In the genomic region with DNA sequence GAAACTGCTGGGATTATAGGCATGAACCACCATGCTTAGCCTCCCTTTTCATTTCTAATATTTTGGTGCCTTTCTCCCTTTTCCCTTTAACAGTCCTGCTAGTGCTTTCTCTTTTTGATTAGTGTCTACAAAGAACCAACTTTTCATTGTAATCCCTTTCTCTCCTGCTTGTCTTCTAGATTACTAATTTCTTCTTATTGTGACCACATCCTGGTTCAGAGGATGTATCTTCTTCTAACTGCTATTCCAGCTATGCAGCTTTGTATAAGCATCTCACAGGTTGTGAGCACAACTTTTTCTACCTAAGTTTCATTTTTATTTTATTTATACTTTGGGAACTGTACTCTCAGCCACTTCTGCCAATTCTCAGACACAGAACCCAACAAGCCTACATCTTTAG, we compare ENCODE assay signal across 19 cellular contexts. TPM values are rescaled to one million over a fixed set of nuclear protein-coding genes. Genes with fewer than 3 reads are reported as not detected.
DNase-seq lines count a peak whose midpoint lies in the region; ATAC-seq lines count a peak whose summit lies in the region.
"Had no signal": no experiment of that assay in that cellular context is flagged by ENCODE, and none has a peak within 500 bp of the region (broad histone marks: within the 10 kb centered on the region; RNA-seq: fewer than 3 reads in every experiment).

No MANE protein-coding gene starts in this region.

- H3K4ac ChIP-seq in neuronal stem cell (ENCODE audit: low read length), result no peak overlapping the region

- CTCF ChIA-PET in activated CD4-positive, alpha-beta T cell treated with anti-CD3 and anti-CD28 coated beads, Interleukin-2, amount 10 ng/mL, durations not matched to agents 7 days and 5 days (lab: Charles Lee), result interaction anchor here (1.2 to 1.3 kb wide), 2 partner anchors 8 to 11 kb away, joined by 3 to 5 read pairs; no protein-coding TSS in a partner anchor

- H3K9ac ChIP-seq in neuronal stem cell (ENCODE audit: low read depth, low read length, poor library complexity), result no peak overlapping the region
- H3K9ac ChIP-seq: BLaER1 treated with 17β-estradiol and CSF1 and Interleukin-3, amounts not matched to agents 10 nM and 100 nM had no signal

- POLR2A ChIA-PET in activated CD4-positive, alpha-beta T cell treated with anti-CD3 and anti-CD28 coated beads, Interleukin-2, amount 10 ng/mL, durations not matched to agents 7 days and 5 days (lab: Charles Lee), result interaction anchor here (0.7 kb wide), 1 partner anchor 23 kb away, joined by 3 read pairs; no protein-coding TSS in a partner anchor

- H3K36me3 ChIP-seq in CD4-positive, CD25-positive, alpha-beta regulatory T cell (ENCODE audit: control insufficient read depth, insufficient read depth, low read length), result no peaks in the 10 kb centered on the region
- H3K36me3 ChIP-seq in neuronal stem cell (replicated peaks in 1 of 2; ENCODE audit: control insufficient read depth in 2 of 2, insufficient read depth in 2 of 2, low read length in 2 of 2), result no peaks in the 10 kb centered on the region
- H3K36me3 ChIP-seq: BLaER1 treated with 17β-estradiol and CSF1 and Interleukin-3, amounts not matched to agents 10 nM and 100 nM had no signal

- peak overlapping the region; percentile 19 for H3K4me3 ChIP-seq in CD4-positive, CD25-positive, alpha-beta regulatory T cell (ENCODE audit: low read depth, low read length)
- H3K4me3 ChIP-seq in Jurkat, Clone E6-1 (ENCODE audit: low read length), result no peak overlapping the region
- no peak overlapping the region for H3K4me3 ChIP-seq in neuronal stem cell (ENCODE audit: low read length in 2 of 2)
- H3K4me3 ChIP-seq: BLaER1 treated with 17β-estradiol and CSF1 and Interleukin-3, amounts not matched to agents 10 nM and 100 nM had no signal

- no peaks in the 10 kb centered on the region for H3K9me3 ChIP-seq in CD4-positive, CD25-positive, alpha-beta regulatory T cell (ENCODE audit: control insufficient read depth in 2 of 2, low read length in 2 of 2)
- peaks cover 0 to 4% of the 10 kb centered on the region in 2 donors for H3K9me3 ChIP-seq in neuronal stem cell (replicated peaks in 1 of 2; ENCODE audit: control insufficient read depth in 2 of 2, insufficient read depth in 1 of 2, low read depth in 1 of 2, low read length in 2 of 2)

- DNase-seq in activated CD4-positive, alpha-beta T cell treated with anti-CD3 and anti-CD28 coated beads, Interleukin-2, amount 10 ng/mL, durations not matched to agents 7 days and 5 days, result no peak
- DNase-seq in activated CD4-positive, alpha-beta T cell treated with anti-CD3 and anti-CD28 coated beads, Interleukin-2, amount 50 U/mL, for 48 hours, result no peak
- peak in 1 of 3 donors; percentile 73 for DNase-seq in CD4-positive, CD25-positive, alpha-beta regulatory T cell
- DNase-seq in Jurkat, Clone E6-1 (ENCODE audit: low read depth, low spot score), result peak; percentile 72
- no peak for DNase-seq in activated T-helper 1 cell treated with anti-CD3 and anti-CD28 coated beads, Interleukin-12 subunit alpha, Interleukin-12 subunit beta, Interleukin-2, Interleukin-4 antibody, amounts not matched to agents 30 ng/mL and 10 ng/mL and 1 ng/mL, durations not matched to agents 14 hours and 24 hours and 36 hours (ENCODE audit: low spot score)
- DNase-seq in cortex of kidney (lab: John Stamatoyannopoulos, UW) (no peak), neuronal stem cell (ENCODE audit: low spot score) (no peak)
- DNase-seq: Caco-2, NCI-H1092 treated with DMSO at 0.1 percent for 48 hours, NCI-H1694, NCI-H2107, NCI-H345, NCI-H69, PC-3 had no signal

- peaks cover 9% of the 10 kb centered on the region for H3K36me3 Mint-ChIP-seq in activated CD4-positive, alpha-beta T cell treated with anti-CD3 and anti-CD28 coated beads, Interleukin-2, amount 10 ng/mL, durations not matched to agents 7 days and 5 days (ENCODE audit: low read depth)
- H3K36me3 Mint-ChIP-seq in CD4-positive, CD25-positive, alpha-beta regulatory T cell, result no peaks in the 10 kb centered on the region
- peaks cover 2% of the 10 kb centered on the region for H3K36me3 Mint-ChIP-seq in activated T-helper 1 cell treated with anti-CD3 and anti-CD28 coated beads, Interleukin-12 subunit alpha, Interleukin-12 subunit beta, Interleukin-2, Interleukin-4 antibody, amounts not matched to agents 30 ng/mL and 10 ng/mL and 1 ng/mL, durations not matched to agents 14 hours and 24 hours and 36 hours (ENCODE audit: low read depth)

- H3K4me3 Mint-ChIP-seq in activated CD4-positive, alpha-beta T cell treated with anti-CD3 and anti-CD28 coated beads, Interleukin-2, amount 10 ng/mL, durations not matched to agents 7 days and 5 days, result no peak overlapping the region
- H3K4me3 Mint-ChIP-seq in CD4-positive, CD25-positive, alpha-beta regulatory T cell, result peak overlapping the region in 2 of 4 donors; percentile 7 to 47
- H3K4me3 Mint-ChIP-seq in activated T-helper 1 cell treated with anti-CD3 and anti-CD28 coated beads, Interleukin-12 subunit alpha, Interleukin-12 subunit beta, Interleukin-2, Interleukin-4 antibody, amounts not matched to agents 30 ng/mL and 10 ng/mL and 1 ng/mL, durations not matched to agents 14 hours and 24 hours and 36 hours, result no peak overlapping the region

- H4K91ac ChIP-seq in neuronal stem cell (ENCODE audit: low read depth, low read length, poor library complexity), result no peak overlapping the region

- no peak overlapping the region for H3K14ac ChIP-seq in neuronal stem cell (ENCODE audit: low read length)

- no peak overlapping the region for H3K27ac ChIP-seq in CD4-positive, CD25-positive, alpha-beta regulatory T cell (ENCODE audit: insufficient read depth, low read length, poor library complexity, severe bottlenecking)
- H3K27ac ChIP-seq in neuronal stem cell (replicated peaks; ENCODE audit: low read length), result no peak overlapping the region
- H3K27ac ChIP-seq: BLaER1 treated with 17β-estradiol and CSF1 and Interleukin-3, amounts not matched to agents 10 nM and 100 nM had no signal

- H3K23ac ChIP-seq in neuronal stem cell (ENCODE audit: low read depth, low read length, poor library complexity), result no peak overlapping the region

- no peak overlapping the region for H2AK5ac ChIP-seq in neuronal stem cell (ENCODE audit: low read depth, low read length)

- no peak overlapping the region for H2BK120ac ChIP-seq in neuronal stem cell (ENCODE audit: low read depth, low read length)

- H3K18ac ChIP-seq in neuronal stem cell (ENCODE audit: low read length), result no peak overlapping the region

- ATAC-seq in CD4-positive, CD25-positive, alpha-beta regulatory T cell (ENCODE audit: low read depth in 2 of 2), result peak; percentile 80 to 84
- no peak for ATAC-seq in GM19035 (IDR thresholded peaks at IDR 0.05; ENCODE audit: unreplicated experiment)
- ATAC-seq: HCT116, PC-3 had no signal

- H4K8ac ChIP-seq in neuronal stem cell (ENCODE audit: low read depth, low read length), result no peak overlapping the region

- peaks cover 32% of the 10 kb centered on the region for H3K4me1 Mint-ChIP-seq in activated CD4-positive, alpha-beta T cell treated with anti-CD3 and anti-CD28 coated beads, Interleukin-2, amount 10 ng/mL, durations not matched to agents 7 days and 5 days
- peaks cover 6 to 20% (median 12%) of the 10 kb centered on the region in 4 donors for H3K4me1 Mint-ChIP-seq in CD4-positive, CD25-positive, alpha-beta regulatory T cell
- peaks cover 31% of the 10 kb centered on the region for H3K4me1 Mint-ChIP-seq in activated T-helper 1 cell treated with anti-CD3 and anti-CD28 coated beads, Interleukin-12 subunit alpha, Interleukin-12 subunit beta, Interleukin-2, Interleukin-4 antibody, amounts not matched to agents 30 ng/mL and 10 ng/mL and 1 ng/mL, durations not matched to agents 14 hours and 24 hours and 36 hours (ENCODE audit: low read depth)

- no peaks in the 10 kb centered on the region for H3K27me3 ChIP-seq in CD4-positive, CD25-positive, alpha-beta regulatory T cell (ENCODE audit: control insufficient read depth, insufficient read depth, low read length)
- H3K27me3 ChIP-seq in neuronal stem cell (ENCODE audit: control insufficient read depth in 3 of 3, insufficient read depth in 3 of 3, low read depth in 1 of 3, low read length in 3 of 3), result no peaks in the 10 kb centered on the region
- H3K27me3 ChIP-seq: BLaER1 treated with 17β-estradiol and CSF1 and Interleukin-3, amounts not matched to agents 10 nM and 100 nM had no signal

- peaks cover 4% of the 10 kb centered on the region for H3K27me3 Mint-ChIP-seq in activated CD4-positive, alpha-beta T cell treated with anti-CD3 and anti-CD28 coated beads, Interleukin-2, amount 10 ng/mL, durations not matched to agents 7 days and 5 days
- H3K27me3 Mint-ChIP-seq in CD4-positive, CD25-positive, alpha-beta regulatory T cell, result peaks cover under 1% of the 10 kb centered on the region
- H3K27me3 Mint-ChIP-seq in activated T-helper 1 cell treated with anti-CD3 and anti-CD28 coated beads, Interleukin-12 subunit alpha, Interleukin-12 subunit beta, Interleukin-2, Interleukin-4 antibody, amounts not matched to agents 30 ng/mL and 10 ng/mL and 1 ng/mL, durations not matched to agents 14 hours and 24 hours and 36 hours (ENCODE audit: insufficient read depth), result peaks cover 3% of the 10 kb centered on the region

- H3K4me2 ChIP-seq in neuronal stem cell (ENCODE audit: insufficient read depth, low read length, poor library complexity, severe bottlenecking), result no peak overlapping the region
- H3K4me2 ChIP-seq: BLaER1 treated with 17β-estradiol and CSF1 and Interleukin-3, amounts not matched to agents 10 nM and 100 nM had no signal

- H3K9me3 Mint-ChIP-seq in activated CD4-positive, alpha-beta T cell treated with anti-CD3 and anti-CD28 coated beads, Interleukin-2, amount 10 ng/mL, durations not matched to agents 7 days and 5 days, result peaks cover 28% of the 10 kb centered on the region
- H3K9me3 Mint-ChIP-seq in CD4-positive, CD25-positive, alpha-beta regulatory T cell, result peaks cover 0 to 10% (median 5%) of the 10 kb centered on the region in 7 donors
- peaks cover 12% of the 10 kb centered on the region for H3K9me3 Mint-ChIP-seq in activated T-helper 1 cell treated with anti-CD3 and anti-CD28 coated beads, Interleukin-12 subunit alpha, Interleukin-12 subunit beta, Interleukin-2, Interleukin-4 antibody, amounts not matched to agents 30 ng/mL and 10 ng/mL and 1 ng/mL, durations not matched to agents 14 hours and 24 hours and 36 hours

- intact Hi-C loops in activated T-helper 1 cell treated with anti-CD3 and anti-CD28 coated beads, Interleukin-12 subunit alpha, Interleukin-12 subunit beta, Interleukin-2, Interleukin-4 antibody, amounts not matched to agents 30 ng/mL and 10 ng/mL and 1 ng/mL, durations not matched to agents 14 hours and 24 hours and 36 hours (cut with micrococcal nuclease), result loop anchor here (2.0 kb wide), 1 partner anchor 18 kb away; no protein-coding TSS in a partner anchor

- no peak overlapping the region for H2BK12ac ChIP-seq in neuronal stem cell (ENCODE audit: low read length)

- no peak overlapping the region for H2BK15ac ChIP-seq in neuronal stem cell (ENCODE audit: low read length)

- no peak overlapping the region for H2BK5ac ChIP-seq in neuronal stem cell (ENCODE audit: low read length)

- H2AFZ ChIP-seq in neuronal stem cell (ENCODE audit: low read length), result no peak overlapping the region

- H3K27ac Mint-ChIP-seq in activated CD4-positive, alpha-beta T cell treated with anti-CD3 and anti-CD28 coated beads, Interleukin-2, amount 10 ng/mL, durations not matched to agents 7 days and 5 days, result peak overlapping the region; percentile 65
- peak overlapping the region in 2 of 3 donors; percentile 7 to 40 for H3K27ac Mint-ChIP-seq in CD4-positive, CD25-positive, alpha-beta regulatory T cell
- H3K27ac Mint-ChIP-seq in activated T-helper 1 cell treated with anti-CD3 and anti-CD28 coated beads, Interleukin-12 subunit alpha, Interleukin-12 subunit beta, Interleukin-2, Interleukin-4 antibody, amounts not matched to agents 30 ng/mL and 10 ng/mL and 1 ng/mL, durations not matched to agents 14 hours and 24 hours and 36 hours, result peak overlapping the region; percentile 67

- H3K79me1 ChIP-seq in neuronal stem cell (ENCODE audit: low read depth, low read length), result no peaks in the 10 kb centered on the region

- no peaks in the 10 kb centered on the region for H3K4me1 ChIP-seq in CD4-positive, CD25-positive, alpha-beta regulatory T cell (ENCODE audit: control insufficient read depth, insufficient read depth, low read length, poor library complexity, severe bottlenecking)
- no peaks in the 10 kb centered on the region for H3K4me1 ChIP-seq in neuronal stem cell (ENCODE audit: control insufficient read depth in 2 of 2, insufficient read depth in 1 of 2, low read depth in 1 of 2, low read length in 2 of 2)
- H3K4me1 ChIP-seq: Caco-2 had no signal

RNA-seq across cellular contexts. Expression of gene ZNF648, which starts 14.7 kb away (rescaled TPM):
- not detected for total RNA-seq in activated CD4-positive, alpha-beta T cell treated with anti-CD3 and anti-CD28 coated beads, Interleukin-2, amount 10 ng/mL, durations not matched to agents 7 days and 5 days
- not detected for total RNA-seq in CD4-positive, CD25-positive, alpha-beta regulatory T cell
- under 1 TPM in 1 of 4 donors, not detected in 3; 0.28 TPM for polyA plus RNA-seq in CD4-positive, CD25-positive, alpha-beta regulatory T cell
- not detected for polyA plus RNA-seq in Jurkat, Clone E6-1 (2012; ENCODE audit: insufficient read depth, insufficient read length)
- not detected in 2 replicates for total RNA-seq in activated T-helper 1 cell treated with anti-CD3 and anti-CD28 coated beads, Interleukin-12 subunit alpha, Interleukin-12 subunit beta, Interleukin-2, Interleukin-4 antibody, amounts not matched to agents 30 ng/mL and 10 ng/mL and 1 ng/mL, durations not matched to agents 14 hours and 24 hours and 36 hours
- polyA plus RNA-seq in neuronal stem cell (2013, experiment 1 of 2), result 0.17 TPM
- polyA plus RNA-seq in neuronal stem cell (2013, experiment 2 of 2), result 0.18 TPM
- total RNA-seq: A172, Caco-2, M059J, PC-3 had no signal
